In the genomic region with DNA sequence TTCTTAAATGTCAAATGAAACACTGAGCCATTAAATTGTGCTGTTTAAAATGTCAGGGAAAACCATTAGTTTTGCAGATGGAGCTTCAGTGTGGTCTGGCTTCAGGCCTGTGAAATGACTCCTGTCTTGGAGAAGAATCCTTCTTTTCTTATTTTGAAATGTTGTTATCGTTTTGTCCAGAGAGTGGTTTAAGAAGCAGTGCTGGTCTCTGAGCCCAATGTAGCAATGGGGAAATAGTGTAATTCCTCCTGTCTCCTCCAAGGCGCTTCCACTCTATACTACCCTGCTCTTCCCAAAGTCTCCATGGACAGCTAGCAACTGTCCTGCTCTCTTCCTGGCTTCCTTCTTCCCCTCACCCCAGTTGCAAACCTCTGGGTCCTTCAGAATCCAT, we compare ENCODE assay signal across 12 cellular contexts.
A peak's percentile ranks its signal among the peaks of the same experiment; 100 is the strongest.
DNase-seq lines count a peak whose midpoint lies in the region; ATAC-seq and TF ChIP-seq lines count a peak whose summit lies in the region.
"Had no signal": no experiment of that assay in that cellular context is flagged by ENCODE, and none has a peak within 500 bp of the region (broad histone marks: within the 10 kb centered on the region; RNA-seq: fewer than 3 reads in every experiment).

No MANE protein-coding gene starts in this region.

- H3K27me3 ChIP-seq in HCT116 (ENCODE audit: insufficient read depth, low read length) (no peaks in the 10 kb centered on the region), ascending aorta (no peaks in the 10 kb centered on the region), right atrium auricular region (no peaks in the 10 kb centered on the region), thyroid gland (no peaks in the 10 kb centered on the region), Peyer's patch (no peaks in the 10 kb centered on the region)

- no peaks in the 10 kb centered on the region for H4K20me1 ChIP-seq in HCT116 (ENCODE audit: insufficient read depth)

- BruUV-seq in HCT116 (replicated peaks; lab: Mats Ljungman, UMichigan), result no TSS peak

- no peaks in the 10 kb centered on the region for H3K36me3 ChIP-seq in HCT116 (ENCODE audit: control insufficient read depth in 1 of 2, insufficient read depth in 2 of 2, low read length in 2 of 2)
- H3K36me3 ChIP-seq in ascending aorta, result no peaks in the 10 kb centered on the region
- H3K36me3 ChIP-seq in right atrium auricular region, result no peaks in the 10 kb centered on the region
- H3K36me3 ChIP-seq in thyroid gland, result no peaks in the 10 kb centered on the region
- no peaks in the 10 kb centered on the region for H3K36me3 ChIP-seq in mucosa of descending colon (ENCODE audit: low read depth)
- no peaks in the 10 kb centered on the region for H3K36me3 ChIP-seq in Peyer's patch

- peak overlapping the region; percentile 90 for H2AFZ ChIP-seq in HCT116 (ENCODE audit: low read depth, low read length, poor library complexity, severe bottlenecking)

- H3K27ac ChIP-seq in HCT116 (ENCODE audit: low read depth, low read length) (peak overlapping the region; percentile 77), ascending aorta (peak overlapping the region; percentile 81 to 90), right atrium auricular region (peak overlapping the region; percentile 78), thyroid gland (peak overlapping the region; percentile 14 to 86 (median 67)), Peyer's patch (peak overlapping the region in 2 of 4 donors; percentile 40 to 79)
- H3K27ac ChIP-seq: HL-60 had no signal

- TF ChIP-seq CTCF in HCT116 (IDR thresholded peaks at IDR 0.05 in 2 of 3, conservative IDR thresholded peaks at IDR 0.05 in 1 of 3; ENCODE audit: borderline replicate concordance in 1 of 3, insufficient read depth in 1 of 3, low read depth in 2 of 3, low read length in 2 of 3) (no peak), ascending aorta (IDR thresholded peaks at IDR 0.05) (no peak), right atrium auricular region (IDR thresholded peaks at IDR 0.05) (peak in 1 of 2 donors; percentile 18), thyroid gland (IDR thresholded peaks at IDR 0.05) (no peak), mucosa of descending colon (IDR thresholded peaks at IDR 0.05) (no peak), Peyer's patch (IDR thresholded peaks at IDR 0.05) (no peak)

- H3K9me2 ChIP-seq in HCT116 (ENCODE audit: insufficient read depth), result no peaks in the 10 kb centered on the region

- POLR2A ChIA-PET in HCT116 (lab: Charles Lee), result interaction anchor here (2.3 kb wide), 1 partner anchor 13 kb away, joined by 10 read pairs; no protein-coding TSS in a partner anchor

- TF ChIP-seq POLR2A in HCT116 (IDR thresholded peaks at IDR 0.05; ENCODE audit: borderline replicate concordance, extremely low read depth, insufficient read depth, insufficient read length) (no peak), thyroid gland (IDR thresholded peaks at IDR 0.05) (no peak), Peyer's patch (IDR thresholded peaks at IDR 0.05) (no peak)

- DNase-seq in HCT116 (ENCODE audit: low read depth, low spot score), result no peak
- DNase-seq in ascending aorta (ENCODE audit: low spot score in 2 of 2), result no peak
- no peak for DNase-seq in right atrium auricular region (ENCODE audit: low spot score)
- no peak for DNase-seq in thyroid gland
- no peak for DNase-seq in Ammon's horn (ENCODE audit: low spot score)
- no peak for DNase-seq in mucosa of descending colon
- no peak for DNase-seq in Peyer's patch
- DNase-seq: activated naive CD8-positive, alpha-beta T cell treated with anti-CD3 and anti-CD28 coated beads, Interleukin-2, amount 10 ng/mL, durations not matched to agents 7 days and 5 days; midbrain; T-helper 9 cell had no signal

- intact Hi-C loops in HCT116 (cut with micrococcal nuclease), result no loop called here
- intact Hi-C loops in ascending aorta (cut with DNase I), result no loop called here
- intact Hi-C loops in thyroid gland (cut with DNase I), result no loop called here
- intact Hi-C loops in mucosa of descending colon (cut with DNase I, micrococcal nuclease), result loop anchor here in 1 of 2 donors (10.0 kb wide), 1 partner anchor 54 kb away; no protein-coding TSS in a partner anchor

- H3K9ac ChIP-seq in HCT116 (ENCODE audit: low read length), result no peak overlapping the region

- H3K4me2 ChIP-seq in HCT116 (ENCODE audit: low read length), result peak overlapping the region; percentile 68; the same call in 1 of the 2 replicates

- no peak for TF ChIP-seq RAD21 in HCT116 (IDR thresholded peaks at IDR 0.05; ENCODE audit: low read depth)

- 59 to 69% methylated on average over 2 of the region's 2 CpGs for WGBS in thyroid gland, 2 donors

- H3K4me1 ChIP-seq in HCT116 (ENCODE audit: control insufficient read depth in 1 of 2, insufficient read depth in 2 of 2, low read length in 2 of 2) (peaks cover 52 to 80% of the 10 kb centered on the region in 2 experiments), ascending aorta (peaks cover 0 to 25% of the 10 kb centered on the region in 2 donors), right atrium auricular region (peaks cover 0 to 31% of the 10 kb centered on the region in 2 donors), thyroid gland (peaks cover 26 to 27% of the 10 kb centered on the region in 2 donors), mucosa of descending colon (ENCODE audit: low read depth) (no peaks in the 10 kb centered on the region), Peyer's patch (peaks cover 0 to 32% (median 5%) of the 10 kb centered on the region in 4 donors)

- H3K4me3 ChIP-seq in HCT116 (replicated peaks in 1 of 2; ENCODE audit: low read depth in 1 of 2, low read length in 2 of 2) (no peak overlapping the region), ascending aorta (no peak overlapping the region), right atrium auricular region (no peak overlapping the region), thyroid gland (replicated peaks in 1 of 3) (no peak overlapping the region), mucosa of descending colon (no peak overlapping the region), Peyer's patch (no peak overlapping the region)

- no peaks in the 10 kb centered on the region for H3K79me2 ChIP-seq in HCT116 (ENCODE audit: insufficient read depth, low read length)

- RAD21 ChIA-PET in HCT116 (lab: Charles Lee; ENCODE audit: low non-redundant PET in 1 of 2, low total read pairs in 2 of 2, uncharacterized antibody in 2 of 2, unreplicated experiment in 2 of 2), result no interaction called here

- H3K9me3 ChIP-seq in HCT116 (ENCODE audit: control insufficient read depth in 1 of 2, insufficient read depth in 1 of 2, low read depth in 1 of 2, low read length in 2 of 2) (no peaks in the 10 kb centered on the region), ascending aorta (no peaks in the 10 kb centered on the region), right atrium auricular region (no peaks in the 10 kb centered on the region), thyroid gland (no peaks in the 10 kb centered on the region), mucosa of descending colon (no peaks in the 10 kb centered on the region), Peyer's patch (no peaks in the 10 kb centered on the region)

- CTCF ChIA-PET in HCT116 (lab: Charles Lee), result interaction anchor here (0.6 to 1.2 kb wide), 2 partner anchors 21 to 539 kb away, joined by 3 to 4 read pairs; no protein-coding TSS in a partner anchor

- ATAC-seq in HCT116, result peak; percentile 45
- ATAC-seq in GM19463 (IDR thresholded peaks at IDR 0.05; ENCODE audit: unreplicated experiment), result no peak
- ATAC-seq in mucosa of descending colon, result no peak

TF ChIP-seq in HCT116, 20 proteins besides CTCF, POLR2A, EP300 and RAD21:
- TF ChIP-seq SIN3A (IDR thresholded peaks at IDR 0.05; ENCODE audit: low read depth) (no peak), CBX3 (IDR thresholded peaks at IDR 0.05; ENCODE audit: low read depth) (no peak), ZFX (IDR thresholded peaks at IDR 0.05) (peak; percentile 7; the same call in 1 of the 2 replicates)
TF ChIP-seq in HCT116: peak in this region for 1.
